Comparison of ENCODE assay signal across 27 cellular contexts in the genomic region with DNA sequence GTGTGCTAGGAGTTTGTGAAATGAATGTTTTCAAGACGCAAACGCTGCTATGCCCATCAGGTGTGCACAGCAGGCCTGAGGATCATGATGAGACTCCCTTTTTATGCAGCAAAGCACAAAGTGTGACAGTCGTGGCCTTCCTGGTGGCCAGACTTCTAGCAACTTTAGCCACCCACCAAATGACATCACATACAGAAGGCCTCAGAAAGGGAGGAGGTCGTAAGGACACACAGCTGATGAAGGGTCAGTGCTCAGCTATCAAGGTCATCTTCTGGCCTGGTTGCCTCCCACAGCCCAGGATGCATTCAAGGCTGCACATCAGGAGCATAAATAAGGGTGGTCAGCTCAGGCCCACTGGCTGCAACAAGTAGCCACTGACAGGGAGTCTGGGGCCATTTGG. TPM values are rescaled to one million over a fixed set of nuclear protein-coding genes. Genes with fewer than 3 reads are reported as not detected.
"Had no signal": no experiment of that assay in that cellular context is flagged by ENCODE, and none has a peak within 500 bp of the region (broad histone marks: within the 10 kb centered on the region; RNA-seq: fewer than 3 reads in every experiment).

No MANE protein-coding gene starts in this region.

- DNase-seq: esophagus squamous epithelium; foreskin fibroblast; glutamatergic neuron; immature natural killer cell; kidney; left cardiac atrium; left ventricle myocardium inferior; lower lobe of right lung; midbrain; occipital lobe; stimulated activated CD4-positive, alpha-beta T cell treated with anti-CD3 and anti-CD28 coated beads, Interleukin-4, amount 100 ng/mL, for 1 hour; stimulated activated CD8-positive, alpha-beta memory T cell treated with anti-CD3 and anti-CD28 coated beads, Interleukin-4, amount 100 ng/mL, for 48 hours; stimulated activated naive CD8-positive, alpha-beta T cell treated with anti-CD3 and anti-CD28 coated beads, Interleukin-15, Interleukin-2, amounts not matched to agents 100 U/mL and 50 U/mL, for 24 hours; uterus had no signal

- H3K9me3 Mint-ChIP-seq: dendritic cell treated with granulocyte-macrophage colony-stimulating factor and Interleukin-4, amounts not matched to agents 40 ng/mL and 50 ng/mL, for 4 days; immature natural killer cell; memory B cell; natural killer cell treated with Interleukin-12 subunit alpha and Interleukin-12 subunit beta and Interleukin-15 and Interleukin-18, amount 100 ng/mL, for 72 hours; neural progenitor cell; stimulated activated effector memory CD8-positive, alpha-beta T cell treated with anti-CD3 and anti-CD28 coated beads, Interleukin-12 subunit alpha, Interleukin-12 subunit beta, amount 100 ng/mL, for 72 hours had no signal

- H2AFZ ChIP-seq: neural progenitor cell, parathyroid adenoma had no signal

- H3K4me2 ChIP-seq: neural progenitor cell, smooth muscle cell had no signal

- H3K36me3 ChIP-seq: neural progenitor cell, uterus had no signal

- H3K79me2 ChIP-seq: parathyroid adenoma had no signal

- H3K9me3 ChIP-seq: esophagus squamous epithelium, gastroesophageal sphincter, left ventricle myocardium inferior, lower lobe of right lung, right atrium auricular region, suprapubic skin, thyroid gland, upper lobe of left lung, uterus had no signal

- H3K4me1 ChIP-seq: esophagus squamous epithelium, gastroesophageal sphincter, left ventricle myocardium inferior, lower lobe of right lung, neural progenitor cell, parathyroid adenoma, right atrium auricular region, suprapubic skin, thyroid gland, upper lobe of left lung, uterus had no signal

- ATAC-seq: gastroesophageal sphincter; left cardiac atrium; lower lobe of right lung; natural killer cell treated with Interleukin-12 subunit alpha and Interleukin-12 subunit beta and Interleukin-15 and Interleukin-18, amount 100 ng/mL, for 72 hours; stimulated activated effector memory CD8-positive, alpha-beta T cell treated with anti-CD3 and anti-CD28 coated beads, Interleukin-12 subunit alpha, Interleukin-12 subunit beta, amount 100 ng/mL, for 72 hours; stimulated activated naive CD8-positive, alpha-beta T cell treated with anti-CD3 and anti-CD28 coated beads, Interleukin-15, Interleukin-2, amounts not matched to agents 100 U/mL and 50 U/mL, for 24 hours had no signal

- H3K9ac ChIP-seq: neural progenitor cell, parathyroid adenoma had no signal

- H3K27ac Mint-ChIP-seq: dendritic cell treated with granulocyte-macrophage colony-stimulating factor and Interleukin-4, amounts not matched to agents 40 ng/mL and 50 ng/mL, for 4 days; memory B cell; natural killer cell treated with Interleukin-12 subunit alpha and Interleukin-12 subunit beta and Interleukin-15 and Interleukin-18, amount 100 ng/mL, for 72 hours; neural progenitor cell; stimulated activated effector memory CD8-positive, alpha-beta T cell treated with anti-CD3 and anti-CD28 coated beads, Interleukin-12 subunit alpha, Interleukin-12 subunit beta, amount 100 ng/mL, for 72 hours had no signal

- H3K4me3 Mint-ChIP-seq: dendritic cell treated with granulocyte-macrophage colony-stimulating factor and Interleukin-4, amounts not matched to agents 40 ng/mL and 50 ng/mL, for 4 days; immature natural killer cell; memory B cell; natural killer cell treated with Interleukin-12 subunit alpha and Interleukin-12 subunit beta and Interleukin-15 and Interleukin-18, amount 100 ng/mL, for 72 hours; neural progenitor cell; stimulated activated effector memory CD8-positive, alpha-beta T cell treated with anti-CD3 and anti-CD28 coated beads, Interleukin-12 subunit alpha, Interleukin-12 subunit beta, amount 100 ng/mL, for 72 hours had no signal

- H3K27me3 Mint-ChIP-seq: dendritic cell treated with granulocyte-macrophage colony-stimulating factor and Interleukin-4, amounts not matched to agents 40 ng/mL and 50 ng/mL, for 4 days; memory B cell; natural killer cell treated with Interleukin-12 subunit alpha and Interleukin-12 subunit beta and Interleukin-15 and Interleukin-18, amount 100 ng/mL, for 72 hours had no signal

- H3K27me3 ChIP-seq: esophagus squamous epithelium, gastroesophageal sphincter, neural progenitor cell, right atrium auricular region, suprapubic skin, thyroid gland, upper lobe of left lung, uterus had no signal

- H3K27ac ChIP-seq: esophagus squamous epithelium, gastroesophageal sphincter, left ventricle myocardium inferior, lower lobe of right lung, neural progenitor cell, parathyroid adenoma, right atrium auricular region, suprapubic skin, thyroid gland, upper lobe of left lung, uterus had no signal

- H3K4me3 ChIP-seq: esophagus squamous epithelium, gastroesophageal sphincter, left ventricle myocardium inferior, lower lobe of right lung, neural progenitor cell, right atrium auricular region, smooth muscle cell, suprapubic skin, thyroid gland, upper lobe of left lung, uterus had no signal

RNA-seq across cellular contexts. Expression of gene BMP8A, which starts 36.6 kb away (rescaled TPM):
- total RNA-seq: epithelial cell of proximal tubule, lower lobe of right lung had no signal
- polyA plus RNA-seq: immature natural killer cell had no signal
